In the genomic region with DNA sequence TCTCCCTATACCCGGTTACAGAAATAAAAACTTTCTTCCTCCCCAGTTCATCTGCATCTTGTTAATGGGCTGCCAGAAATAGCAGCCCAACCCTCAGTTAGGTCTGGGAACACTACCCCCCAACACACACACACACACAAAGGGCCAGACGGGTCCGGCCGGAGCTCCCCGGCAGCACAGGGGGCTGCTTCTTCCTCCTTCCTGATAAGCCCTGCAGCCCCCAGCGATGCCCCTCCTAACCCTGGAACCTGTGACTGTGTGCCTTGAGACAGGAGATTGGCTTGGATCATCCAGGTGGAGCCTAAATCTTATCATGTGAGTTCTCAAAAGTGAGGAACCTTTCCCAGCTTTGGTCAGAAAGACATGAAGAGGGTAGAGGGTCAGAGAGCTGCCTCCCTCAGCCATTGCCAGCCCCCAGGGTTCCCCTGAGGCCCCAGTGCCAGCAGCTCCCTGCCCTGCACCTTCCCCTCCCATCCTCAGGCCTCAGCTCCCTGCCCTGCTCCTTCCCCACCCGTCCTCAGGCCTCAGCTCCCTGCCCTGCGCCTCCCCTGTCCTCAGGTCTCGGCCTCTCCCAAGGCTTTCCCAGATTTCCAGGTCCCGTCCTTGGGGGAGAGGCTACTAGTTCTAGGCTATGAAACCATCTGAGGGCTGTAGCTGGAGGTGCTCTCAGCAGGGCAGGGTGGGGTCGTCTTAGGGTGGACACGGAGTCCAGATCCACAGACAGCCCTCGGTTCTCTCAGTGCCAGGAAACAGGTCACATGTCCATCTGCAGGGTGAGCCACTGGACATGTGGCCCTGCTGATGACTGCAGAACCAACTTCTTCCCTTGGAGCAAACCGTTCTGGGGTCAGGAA, we compare ENCODE assay signal across 24 cellular contexts. TPM values are rescaled to one million over a fixed set of nuclear protein-coding genes. Genes with fewer than 3 reads are reported as not detected.
DNase-seq lines count a peak whose midpoint lies in the region; ATAC-seq and TF ChIP-seq lines count a peak whose summit lies in the region.
"Had no signal": no experiment of that assay in that cellular context is flagged by ENCODE, and none has a peak within 500 bp of the region (broad histone marks: within the 10 kb centered on the region; RNA-seq: fewer than 3 reads in every experiment).

No MANE protein-coding gene starts in this region.

- H2AK5ac ChIP-seq in neuronal stem cell (ENCODE audit: low read depth, low read length) = no peak overlapping the region

- H2BK15ac ChIP-seq in neuronal stem cell (ENCODE audit: low read length) = peak overlapping the region; percentile 44

- H3K9me3 ChIP-seq in colonic mucosa = no peaks in the 10 kb centered on the region
- H3K9me3 ChIP-seq in neuronal stem cell (replicated peaks in 1 of 2; ENCODE audit: control insufficient read depth in 2 of 2, insufficient read depth in 1 of 2, low read depth in 1 of 2, low read length in 2 of 2) = no peaks in the 10 kb centered on the region
- H3K9me3 ChIP-seq: A549, BE2C, HAP-1, MG63 had no signal

- peak overlapping the region; percentile 76 for H3K18ac ChIP-seq in neuronal stem cell (ENCODE audit: low read length)

- peak overlapping the region; percentile 26 for H3K14ac ChIP-seq in neuronal stem cell (ENCODE audit: low read length)

- no peak overlapping the region for H3K4ac ChIP-seq in neuronal stem cell (ENCODE audit: low read length)

- TF ChIP-seq CTCF in colonic mucosa (IDR thresholded peaks at IDR 0.05) = no peak
- no peak for TF ChIP-seq CTCF in GM20000 (IDR thresholded peaks at IDR 0.05; ENCODE audit: extremely low read depth, missing control alignments)

- no peaks in the 10 kb centered on the region for H3K4me1 ChIP-seq in colonic mucosa
- peaks cover 0 to 2% of the 10 kb centered on the region in 2 donors for H3K4me1 ChIP-seq in neuronal stem cell (ENCODE audit: control insufficient read depth in 2 of 2, insufficient read depth in 1 of 2, low read depth in 1 of 2, low read length in 2 of 2)
- H3K4me1 ChIP-seq: A549, BE2C, HAP-1 had no signal

- intact Hi-C loops in Right ventricle myocardium inferior (cut with DNase I) = loop anchor here (5.0 to 10.0 kb wide), 3 partner anchors 752 to 1027 kb away; no protein-coding TSS in a partner anchor
- intact Hi-C loops in left cardiac atrium (cut with DNase I) = loop anchor here in 1 of 2 donors (5.0 to 10.0 kb wide), 4 partner anchors 110 to 977 kb away; no protein-coding TSS in a partner anchor
- intact Hi-C loops in colonic mucosa (cut with DNase I) = loop anchor here (5.0 kb wide), 3 partner anchors 612 to 977 kb away; no protein-coding TSS in a partner anchor

- no peak overlapping the region for H2AFZ ChIP-seq in neuronal stem cell (ENCODE audit: low read length)

- no peak overlapping the region for H2BK12ac ChIP-seq in neuronal stem cell (ENCODE audit: low read length)

- H3K9ac ChIP-seq in colonic mucosa (ENCODE audit: low read depth in 2 of 2, low read length in 2 of 2) (no peak overlapping the region), neuronal stem cell (ENCODE audit: low read depth, low read length, poor library complexity) (no peak overlapping the region)

- H3K27me3 ChIP-seq in colonic mucosa = no peaks in the 10 kb centered on the region
- no peaks in the 10 kb centered on the region for H3K27me3 ChIP-seq in neuronal stem cell (ENCODE audit: control insufficient read depth in 3 of 3, insufficient read depth in 3 of 3, low read depth in 1 of 3, low read length in 3 of 3)
- H3K27me3 ChIP-seq: BE2C, MG63 had no signal

- no peak overlapping the region for H2BK120ac ChIP-seq in neuronal stem cell (ENCODE audit: low read depth, low read length)

- no peak overlapping the region for H3K23ac ChIP-seq in neuronal stem cell (ENCODE audit: low read depth, low read length, poor library complexity)

- ATAC-seq in Right ventricle myocardium inferior = no peak
- no peak for ATAC-seq in left cardiac atrium
- no peak for ATAC-seq in GM18873 (IDR thresholded peaks at IDR 0.05; ENCODE audit: low FRiP score, unreplicated experiment)
- ATAC-seq: A549, K562 had no signal

- H2BK5ac ChIP-seq in neuronal stem cell (ENCODE audit: low read length) = no peak overlapping the region

- WGBS in neuronal stem cell (ENCODE audit: extremely low coverage in 2 of 2, insufficient read length in 2 of 2, insufficient replicate concordance in 1 of 2), 2 donors = no CpG with 5 or more reads among the region's 14 CpGs

- H3K79me1 ChIP-seq in neuronal stem cell (ENCODE audit: low read depth, low read length) = peaks cover 1% of the 10 kb centered on the region

- no peak overlapping the region for H3K27ac ChIP-seq in colonic mucosa
- H3K27ac ChIP-seq in neuronal stem cell (replicated peaks; ENCODE audit: low read length) = no peak overlapping the region
- H3K27ac ChIP-seq: A549, RWPE1 had no signal

- H4K91ac ChIP-seq in neuronal stem cell (ENCODE audit: low read depth, low read length, poor library complexity) = no peak overlapping the region

- no peak overlapping the region for H3K4me2 ChIP-seq in neuronal stem cell (ENCODE audit: insufficient read depth, low read length, poor library complexity, severe bottlenecking)
- H3K4me2 ChIP-seq: A549 had no signal

- no peaks in the 10 kb centered on the region for H3K36me3 ChIP-seq in colonic mucosa
- no peaks in the 10 kb centered on the region for H3K36me3 ChIP-seq in neuronal stem cell (replicated peaks in 1 of 2; ENCODE audit: control insufficient read depth in 2 of 2, insufficient read depth in 2 of 2, low read length in 2 of 2)
- H3K36me3 ChIP-seq: BE2C, HAP-1, MG63 had no signal

- no peak overlapping the region for H4K8ac ChIP-seq in neuronal stem cell (ENCODE audit: low read depth, low read length)

- DNase-seq in Right ventricle myocardium inferior (ENCODE audit: missing footprints) (peak; percentile 49), left cardiac atrium (no peak), colonic mucosa (peak; percentile 6), neuronal stem cell (ENCODE audit: low spot score) (no peak), ureter (ENCODE audit: low spot score) (peak; percentile 41), GM20000 (ENCODE audit: low spot score) (no peak), NCI-H2107 treated with DMSO at 0.1 percent for 48 hours (lab: John Stamatoyannopoulos, UW; ENCODE audit: unreplicated experiment) (no peak)
- DNase-seq: BE2C; EL; GF-D8; MG63; NCI-H1417; NCI-H1694 treated with DMSO at 0.1 percent for 48 hours; NCI-H2227 treated with DMSO at 0.1 percent for 48 hours; NCI-H510A; NCI-H774; NK-92 treated with Interleukin-12 subunit alpha and Interleukin-12 subunit beta, amount 100 ng/mL, for 24 hours; SIG-M5 had no signal

- no peak overlapping the region for H3K4me3 ChIP-seq in colonic mucosa
- H3K4me3 ChIP-seq in neuronal stem cell (ENCODE audit: low read length in 2 of 2) = no peak overlapping the region
- H3K4me3 ChIP-seq: A549, HAP-1, K562, MG63 had no signal

RNA-seq across cellular contexts. Expression of gene CST7, which starts 34.5 kb away (rescaled TPM):
- total RNA-seq in Right ventricle myocardium inferior = 1.4 TPM
- 1 to 10 TPM; 1.7 to 2.7 TPM for total RNA-seq in left cardiac atrium
- 1 to 10 TPM in 1 of 2 donors, under 1 TPM in 1; 0.47 to 1.1 TPM for total RNA-seq in colonic mucosa
- not detected for polyA plus RNA-seq in neuronal stem cell (2013, experiment 1 of 2)
- not detected for polyA plus RNA-seq in neuronal stem cell (2013, experiment 2 of 2)
- total RNA-seq in ureter = 1.6 TPM
- total RNA-seq: K562, LHCN-M2 had no signal
- polyA plus RNA-seq: A549, K562 had no signal

Comparison
In these comparisons a context has a peak if more than half of its experiments do, and no peak if none do; other contexts are left out.
1. DNase-seq: peak in Right ventricle myocardium inferior (single experiment), colonic mucosa (single experiment) and ureter (single experiment); none in left cardiac atrium (single experiment), neuronal stem cell (single experiment), GM20000 (single experiment) and NCI-H2107 treated with DMSO at 0.1 percent for 48 hours (single experiment).